22 cellular contexts compared by ENCODE assay signal in genomic region chr18:39241534-39241933, GRCh38.
DNase-seq lines count a peak whose midpoint lies in the region; ATAC-seq, FAIRE-seq and TF ChIP-seq lines count a peak whose summit lies in the region.
"Had no signal": no experiment of that assay in that cellular context is flagged by ENCODE, and none has a peak within 500 bp of the region (broad histone marks: within the 10 kb centered on the region; RNA-seq: fewer than 3 reads in every experiment).

No MANE protein-coding gene starts in this region.

- H3K9me3 Mint-ChIP-seq in mesothelial cell of epicardium = no peaks in the 10 kb centered on the region
- H3K9me3 Mint-ChIP-seq: H9 had no signal

- WGBS in HepG2 (ENCODE audit: low lambda C conversion rate) = 0% methylated on average over 3 of the region's 3 CpGs
- 20% methylated on average over 3 of the region's 3 CpGs for WGBS in right lobe of liver (ENCODE audit: insufficient coverage, low coverage, low lambda C conversion rate, missing lambda C conversion rate)
- WGBS in small intestine, 3 donors = 24 to 49% (median 36%) methylated on average over 3 of the region's 3 CpGs
- 63% methylated on average over 3 of the region's 3 CpGs for WGBS in mammary epithelial cell (ENCODE audit: low coverage, missing lambda C conversion rate)

- intact Hi-C loops in HepG2 (cut with micrococcal nuclease; ENCODE audit: unreplicated experiment) (no loop called here), right lobe of liver (cut with DNase I) (no loop called here), mammary epithelial cell (cut with micrococcal nuclease) (no loop called here)

- H3K27ac ChIP-seq in HepG2 (ENCODE audit: extremely low read length, insufficient read depth, low read length) = peak overlapping the region; percentile 35
- no peak overlapping the region for H3K27ac ChIP-seq in right lobe of liver
- H3K27ac ChIP-seq in small intestine (ENCODE audit: low read depth in 1 of 2, low read length in 1 of 2) = no peak overlapping the region
- no peak overlapping the region for H3K27ac ChIP-seq in mammary epithelial cell (ENCODE audit: insufficient read depth, low read depth, low read length)
- H3K27ac ChIP-seq: BLaER1, C4-2B had no signal

- in situ Hi-C loops in HepG2 (cut with HindIII; ENCODE audit: extremely low pct_ligation_motif_present, low pct_unique_long_range_greater_than_20kb) (no loop called here), mammary epithelial cell (cut with MboI; ENCODE audit: low sequenced_read_pairs in 2 of 2) (no loop called here)

- H3K79me2 ChIP-seq in HepG2 (ENCODE audit: insufficient read depth, low read length) = no peaks in the 10 kb centered on the region
- no peaks in the 10 kb centered on the region for H3K79me2 ChIP-seq in mammary epithelial cell (ENCODE audit: insufficient read depth, low read length)

- H3K36me3 ChIP-seq in HepG2 (replicated peaks in 1 of 2; ENCODE audit: control insufficient read depth in 1 of 2, insufficient read depth in 2 of 2, low read length in 2 of 2) (no peaks in the 10 kb centered on the region), right lobe of liver (no peaks in the 10 kb centered on the region), small intestine (ENCODE audit: control insufficient read depth in 2 of 2, insufficient read depth in 2 of 2, low read length in 2 of 2) (no peaks in the 10 kb centered on the region), mammary epithelial cell (ENCODE audit: insufficient read depth, low read length) (no peaks in the 10 kb centered on the region)
- H3K36me3 ChIP-seq: BLaER1 had no signal

- POLR2A ChIA-PET in HepG2 (lab: Yijun Ruan, JAX) = no interaction called here

- no peak overlapping the region for H3K27ac Mint-ChIP-seq in mesothelial cell of epicardium
- H3K27ac Mint-ChIP-seq: CD4-positive, alpha-beta T cell; CD8-positive, alpha-beta memory T cell; GM23338; H9 had no signal

- TF ChIP-seq POLR2A in HepG2 (IDR thresholded peaks at IDR 0.05; ENCODE audit: insufficient read depth in 1 of 2, low read depth in 2 of 2, low read length in 2 of 2) = no peak
- TF ChIP-seq POLR2A in right lobe of liver (IDR thresholded peaks at IDR 0.05) = no peak

- no peak overlapping the region for H3K9ac ChIP-seq in HepG2 (ENCODE audit: insufficient read depth, low read depth, low read length)
- H3K9ac ChIP-seq in mammary epithelial cell (ENCODE audit: insufficient read depth, low read length) = no peak overlapping the region
- H3K9ac ChIP-seq: BLaER1 had no signal

- H2AFZ ChIP-seq in HepG2 (ENCODE audit: low read length) = no peak overlapping the region
- no peak overlapping the region for H2AFZ ChIP-seq in mammary epithelial cell (ENCODE audit: low read depth, low read length)
- H2AFZ ChIP-seq: GM23338 had no signal

- H3K4me3 Mint-ChIP-seq in mesothelial cell of epicardium = no peak overlapping the region
- H3K4me3 Mint-ChIP-seq: CD4-positive, alpha-beta T cell; CD8-positive, alpha-beta memory T cell; GM23338; H9 had no signal

- H3K4me1 ChIP-seq in HepG2 (ENCODE audit: insufficient read depth, low read length) (peaks cover 43% of the 10 kb centered on the region), right lobe of liver (no peaks in the 10 kb centered on the region), small intestine (ENCODE audit: control insufficient read depth in 2 of 2, insufficient read depth in 1 of 2, low read depth in 1 of 2, low read length in 1 of 2) (no peaks in the 10 kb centered on the region), mammary epithelial cell (ENCODE audit: insufficient read depth, low read length) (no peaks in the 10 kb centered on the region)
- H3K4me1 ChIP-seq: BLaER1 had no signal

- H3K27me3 Mint-ChIP-seq in mesothelial cell of epicardium (ENCODE audit: low read depth) = no peaks in the 10 kb centered on the region
- H3K27me3 Mint-ChIP-seq: CD4-positive, alpha-beta T cell; CD8-positive, alpha-beta memory T cell had no signal

- CTCF ChIA-PET in HepG2 (lab: Yijun Ruan, JAX; ENCODE audit: low intra/inter-chr PET ratio, low total read pairs) = no interaction called here
- CTCF ChIA-PET in mammary epithelial cell (lab: Charles Lee; ENCODE audit: low non-redundant PET) = no interaction called here

- H3K9me3 ChIP-seq in HepG2 (ENCODE audit: low read length) = no peaks in the 10 kb centered on the region
- no peaks in the 10 kb centered on the region for H3K9me3 ChIP-seq in right lobe of liver
- H3K9me3 ChIP-seq in small intestine (ENCODE audit: control insufficient read depth, low read depth) = no peaks in the 10 kb centered on the region
- no peaks in the 10 kb centered on the region for H3K9me3 ChIP-seq in mammary epithelial cell (replicated peaks; ENCODE audit: insufficient read depth, low read length)
- H3K9me3 ChIP-seq: BLaER1 had no signal

- H4K20me1 ChIP-seq in HepG2 (ENCODE audit: insufficient read depth, low read length) = no peaks in the 10 kb centered on the region
- no peaks in the 10 kb centered on the region for H4K20me1 ChIP-seq in mammary epithelial cell (ENCODE audit: insufficient read depth, low read length)
- H4K20me1 ChIP-seq: BLaER1 had no signal

- no peaks in the 10 kb centered on the region; a peak in 1 of 5 replicates for H3K27me3 ChIP-seq in HepG2 (ENCODE audit: control insufficient read depth in 1 of 2, insufficient read depth in 2 of 2, low read length in 2 of 2)
- H3K27me3 ChIP-seq in right lobe of liver = no peaks in the 10 kb centered on the region
- no peaks in the 10 kb centered on the region for H3K27me3 ChIP-seq in small intestine (ENCODE audit: control insufficient read depth in 2 of 2, insufficient read depth in 2 of 2, low read length in 2 of 2)
- no peaks in the 10 kb centered on the region for H3K27me3 ChIP-seq in mammary epithelial cell (ENCODE audit: insufficient read depth, low read length)
- H3K27me3 ChIP-seq: BLaER1 had no signal

- H3K36me3 Mint-ChIP-seq in mesothelial cell of epicardium = no peaks in the 10 kb centered on the region
- H3K36me3 Mint-ChIP-seq: CD8-positive, alpha-beta memory T cell had no signal

- H3K4me2 ChIP-seq in HepG2 (ENCODE audit: low read depth, low read length) (peak overlapping the region; percentile 53), mammary epithelial cell (ENCODE audit: insufficient read depth, low read depth, low read length) (no peak overlapping the region)
- H3K4me2 ChIP-seq: BLaER1, GM23338 had no signal

- DNase-seq in HepG2 (ENCODE audit: low spot score) (peak; percentile 84), right lobe of liver (no peak), DMS53 treated with DMSO at 0.1 percent for 48 hours (lab: John Stamatoyannopoulos, UW; ENCODE audit: unreplicated experiment) (peak; percentile 45), NCI-H146 treated with DMSO at 0.1 percent for 48 hours (lab: John Stamatoyannopoulos, UW; ENCODE audit: unreplicated experiment) (peak; percentile 36), small intestine (peak; percentile 1), mammary epithelial cell (no peak), mesothelial cell of epicardium (ENCODE audit: low spot score in 2 of 2, unreplicated experiment in 2 of 2) (no peak), iPS-NIHi11 (ENCODE audit: low spot score) (no peak)
- DNase-seq: Calu3; CD4-positive, alpha-beta T cell; CD8-positive, alpha-beta memory T cell; COR-L47; DMS79; EL; GDM1; H9 had no signal

- dilution Hi-C loops in mammary epithelial cell (cut with HindIII; ENCODE audit: low sequenced_read_pairs) = no loop called here

- TF ChIP-seq EP300 in HepG2 (IDR thresholded peaks at IDR 0.05; ENCODE audit: low read depth in 2 of 2, low read length in 2 of 2) (peak; percentile 41 to 85; a peak in 3 of 4 replicates), HepG2 (CRISPR knock-in tag; IDR thresholded peaks at IDR 0.05; ENCODE audit: borderline replicate concordance) (no peak)

- H3K4me3 ChIP-seq in HepG2 (replicated peaks in 1 of 3; ENCODE audit: insufficient read depth in 1 of 3, low read depth in 2 of 3, low read length in 3 of 3) (no peak overlapping the region), right lobe of liver (no peak overlapping the region), small intestine (ENCODE audit: low read depth in 1 of 2, low read length in 2 of 2) (no peak overlapping the region), mammary epithelial cell (replicated peaks in 1 of 3; ENCODE audit: insufficient read depth in 1 of 3, low read depth in 2 of 3, low read length in 3 of 3) (no peak overlapping the region)
- H3K4me3 ChIP-seq: BLaER1, GM12878, GM23338 had no signal

- FAIRE-seq in HepG2 (lab: Jason Lieb, UNC) (peak; percentile 75), small intestine (lab: Jason Lieb, UNC) (no peak)
- FAIRE-seq: GM12878, GM19239 had no signal

- TF ChIP-seq CTCF in HepG2 (CRISPR knock-in tag; IDR thresholded peaks at IDR 0.05) = no peak
- TF ChIP-seq CTCF in right lobe of liver (IDR thresholded peaks at IDR 0.05) = no peak
- no peak for TF ChIP-seq CTCF in mammary epithelial cell (conservative IDR thresholded peaks at IDR 0.05 in 1 of 2, IDR thresholded peaks at IDR 0.05 in 1 of 2; ENCODE audit: extremely low read depth in 1 of 2, insufficient read depth in 1 of 2, low read depth in 1 of 2, low read length in 2 of 2)
- TF ChIP-seq CTCF in mesothelial cell of epicardium (IDR thresholded peaks at IDR 0.05; ENCODE audit: unreplicated experiment) = no peak

- TF ChIP-seq RAD21 in HepG2 (CRISPR knock-in tag; IDR thresholded peaks at IDR 0.05) = no peak

- BruUV-seq in HepG2 (replicated peaks; lab: Mats Ljungman, UMichigan) = no TSS peak
- BruUV-seq in mammary epithelial cell (replicated peaks; lab: Mats Ljungman, UMichigan) = no TSS peak

- ATAC-seq in HepG2 = peak; percentile 100
- no peak for ATAC-seq in right lobe of liver
- ATAC-seq: GM12878, GM23338, HCT116 had no signal

- H3K4me1 Mint-ChIP-seq in mesothelial cell of epicardium = no peaks in the 10 kb centered on the region
- H3K4me1 Mint-ChIP-seq: CD8-positive, alpha-beta memory T cell; GM23338; H9 had no signal

TF ChIP-seq in HepG2, 621 proteins besides CTCF, POLR2A, EP300 and RAD21 (continues in another document):
- TF ChIP-seq, protein P1, sequence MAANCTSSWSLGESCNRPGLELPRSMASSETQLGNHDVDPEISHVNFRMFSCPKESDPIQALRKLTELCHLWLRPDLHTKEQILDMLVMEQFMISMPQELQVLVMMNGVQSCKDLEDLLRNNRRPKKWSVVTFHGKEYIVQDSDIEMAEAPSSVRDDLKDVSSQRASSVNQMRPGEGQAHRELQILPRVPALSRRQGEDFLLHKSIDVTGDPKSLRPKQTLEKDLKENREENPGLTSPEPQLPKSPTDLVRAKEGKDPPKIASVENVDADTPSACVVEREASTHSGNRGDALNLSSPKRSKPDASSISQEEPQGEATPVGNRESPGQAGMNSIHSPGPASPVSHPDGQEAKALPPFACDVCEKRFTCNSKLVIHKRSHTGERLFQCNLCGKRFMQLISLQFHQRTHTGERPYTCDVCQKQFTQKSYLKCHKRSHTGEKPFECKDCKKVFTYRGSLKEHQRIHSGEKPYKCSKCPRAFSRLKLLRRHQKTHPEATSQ (CRISPR knock-in tag; IDR thresholded peaks at IDR 0.05; ENCODE audit: borderline replicate concordance) = no peak
- TF ChIP-seq SIN3B (IDR thresholded peaks at IDR 0.05; ENCODE audit: low read length) (no peak), PHF20 (CRISPR knock-in tag; IDR thresholded peaks at IDR 0.05) (no peak), SYNCRIP (IDR thresholded peaks at IDR 0.05; ENCODE audit: insufficient read depth, low read depth, low read length) (no peak), ZFP1 (CRISPR knock-in tag; IDR thresholded peaks at IDR 0.05) (no peak), POLR2G (IDR thresholded peaks at IDR 0.05; ENCODE audit: low read depth, low read length) (no peak), SALL1 (CRISPR knock-in tag; IDR thresholded peaks at IDR 0.05) (peak; percentile 85; the same call in 1 of the 2 replicates)

Comparison
In these comparisons a context has a peak if more than half of its experiments do, and no peak if none do; other contexts are left out.
1. DNase-seq: peak in HepG2 (single experiment), DMS53 treated with DMSO at 0.1 percent for 48 hours (single experiment), NCI-H146 treated with DMSO at 0.1 percent for 48 hours (single experiment) and small intestine (single experiment); none in right lobe of liver (0 of 3), mammary epithelial cell (single experiment), mesothelial cell of epicardium (0 of 2) and iPS-NIHi11 (single experiment).